In genomic region chrX:136061302-136061701, GRCh38 we compare ENCODE assay signal across 26 cellular contexts.
DNase-seq lines count a peak whose midpoint lies in the region; ATAC-seq, FAIRE-seq and TF ChIP-seq lines count a peak whose summit lies in the region.
"Had no signal": no experiment of that assay in that cellular context is flagged by ENCODE, and none has a peak within 500 bp of the region (broad histone marks: within the 10 kb centered on the region; RNA-seq: fewer than 3 reads in every experiment).

No MANE protein-coding gene starts in this region.

- TF ChIP-seq CTCF in bronchial epithelial cell (IDR thresholded peaks at IDR 0.05; ENCODE audit: insufficient read depth, low read length, severe bottlenecking) (no peak), gastrocnemius medialis (IDR thresholded peaks at IDR 0.05 in 4 of 5, conservative IDR thresholded peaks at IDR 0.05 in 1 of 5) (no peak), lower lobe of right lung (IDR thresholded peaks at IDR 0.05) (no peak)

- H3K9me3 ChIP-seq in BLaER1 treated with 17β-estradiol and CSF1 and Interleukin-3, amounts not matched to agents 10 nM and 100 nM (replicated peaks in 1 of 11): peaks cover 0 to 6% (median 0%) of the 10 kb centered on the region in 11 experiments; a peak in 1 of 22 replicates
- H3K9me3 ChIP-seq in gastrocnemius medialis (no peaks in the 10 kb centered on the region), lower lobe of right lung (no peaks in the 10 kb centered on the region)
- H3K9me3 ChIP-seq: Caco-2, Peyer's patch had no signal

- no peaks in the 10 kb centered on the region for H3K36me3 ChIP-seq in BLaER1 treated with 17β-estradiol and CSF1 and Interleukin-3, amounts not matched to agents 10 nM and 100 nM
- H3K36me3 ChIP-seq in bronchial epithelial cell (ENCODE audit: control insufficient read depth, insufficient read depth, low read length) (no peaks in the 10 kb centered on the region), gastrocnemius medialis (no peaks in the 10 kb centered on the region), lower lobe of right lung (no peaks in the 10 kb centered on the region)
- H3K36me3 ChIP-seq: Peyer's patch had no signal

- intact Hi-C loops in left cardiac atrium (cut with DNase I): no loop called here
- intact Hi-C loops in gastrocnemius medialis (cut with DNase I; ENCODE audit: low total_unique reads): no loop called here
- intact Hi-C loops in lower lobe of right lung (cut with DNase I): no loop called here

- peaks cover 92 to 100% (median 100%) of the 10 kb centered on the region in 11 experiments for H3K27me3 ChIP-seq in BLaER1 treated with 17β-estradiol and CSF1 and Interleukin-3, amounts not matched to agents 10 nM and 100 nM
- H3K27me3 ChIP-seq in bronchial epithelial cell (ENCODE audit: control insufficient read depth, insufficient read depth, low read length): no peaks in the 10 kb centered on the region
- H3K27me3 ChIP-seq in gastrocnemius medialis: no peaks in the 10 kb centered on the region
- no peaks in the 10 kb centered on the region for H3K27me3 ChIP-seq in lower lobe of right lung (ENCODE audit: low read depth)
- H3K27me3 ChIP-seq: Peyer's patch had no signal

- 0 out of 22 replicates have a peak, but pooled peaks cover 0 to under 1% (median 0%) of the 10 kb centered on the region in 11 experiments for H4K20me1 ChIP-seq in BLaER1 treated with 17β-estradiol and CSF1 and Interleukin-3, amounts not matched to agents 10 nM and 100 nM

- FAIRE-seq in bronchial epithelial cell (lab: Jason Lieb, UNC): peak; percentile 18
- FAIRE-seq: A204.1, G401.6 had no signal

- H3K27ac ChIP-seq in BLaER1 treated with 17β-estradiol and CSF1 and Interleukin-3, amounts not matched to agents 10 nM and 100 nM: peak overlapping the region in 7 of 11 experiments; percentile 11 to 57 (median 41); a peak in 8 of 22 replicates
- peak overlapping the region in 3 of 4 donors; percentile 5 to 40 (median 24) for H3K27ac ChIP-seq in gastrocnemius medialis
- no peak overlapping the region for H3K27ac ChIP-seq in lower lobe of right lung
- H3K27ac ChIP-seq: HL-60, KMS-11, Peyer's patch had no signal

- TF ChIP-seq POLR2A in gastrocnemius medialis (IDR thresholded peaks at IDR 0.05): no peak

- ATAC-seq in left cardiac atrium (peak in 1 of 2 donors; percentile 25), gastrocnemius medialis (no peak), GM21717 (IDR thresholded peaks at IDR 0.05; ENCODE audit: unreplicated experiment) (no peak), lower lobe of right lung (no peak)
- ATAC-seq: HCT116, SK-N-SH treated with all-trans-retinoic acid at 6 μM for 48 hours had no signal

- no peak for DNase-seq in bronchial epithelial cell (ENCODE audit: low read depth)
- peak; percentile 27 for DNase-seq in left cardiac atrium
- no peak for DNase-seq in gastrocnemius medialis
- DNase-seq in stimulated activated naive CD4-positive, alpha-beta T cell (lab: John Stamatoyannopoulos, UW): no peak
- no peak for DNase-seq in lower lobe of right lung
- DNase-seq: C1 segment of cervical spinal cord; Caco-2; CD4-positive, alpha-beta memory T cell; NCI-H1048; NCI-H1417; NCI-H1694 treated with DMSO at 0.1 percent for 48 hours; NCI-H2081 treated with DMSO at 0.1 percent for 48 hours; NCI-H2171; NCI-H226; NCI-H510A; NCI-H69; OCI-M1; Peyer's patch had no signal

- H3K9ac ChIP-seq in BLaER1 treated with 17β-estradiol and CSF1 and Interleukin-3, amounts not matched to agents 10 nM and 100 nM: no peak overlapping the region
- H3K9ac ChIP-seq: KMS-11 had no signal

- no peak overlapping the region for H3K4me3 ChIP-seq in BLaER1 treated with 17β-estradiol and CSF1 and Interleukin-3, amounts not matched to agents 10 nM and 100 nM
- H3K4me3 ChIP-seq in bronchial epithelial cell (ENCODE audit: low read depth, low read length) (no peak overlapping the region), gastrocnemius medialis (no peak overlapping the region), lower lobe of right lung (no peak overlapping the region)
- H3K4me3 ChIP-seq: Peyer's patch had no signal

- peaks cover 30 to 75% (median 62%) of the 10 kb centered on the region in 10 experiments for H3K4me1 ChIP-seq in BLaER1 treated with 17β-estradiol and CSF1 and Interleukin-3, amounts not matched to agents 10 nM and 100 nM
- H3K4me1 ChIP-seq in gastrocnemius medialis: peaks cover 1 to 4% of the 10 kb centered on the region in 2 donors
- H3K4me1 ChIP-seq in lower lobe of right lung: no peaks in the 10 kb centered on the region
- H3K4me1 ChIP-seq: Caco-2, Peyer's patch had no signal

- in situ Hi-C loops in gastrocnemius medialis (cut with MboI; ENCODE audit: low sequenced_read_pairs in 4 of 4): no loop called here

- H3K4me2 ChIP-seq in BLaER1 treated with 17β-estradiol and CSF1 and Interleukin-3, amounts not matched to agents 10 nM and 100 nM: peak overlapping the region in 8 of 11 experiments; percentile 31 to 62 (median 48); a peak in 16 of 22 replicates
- H3K4me2 ChIP-seq: KMS-11 had no signal
